In the genomic region with DNA sequence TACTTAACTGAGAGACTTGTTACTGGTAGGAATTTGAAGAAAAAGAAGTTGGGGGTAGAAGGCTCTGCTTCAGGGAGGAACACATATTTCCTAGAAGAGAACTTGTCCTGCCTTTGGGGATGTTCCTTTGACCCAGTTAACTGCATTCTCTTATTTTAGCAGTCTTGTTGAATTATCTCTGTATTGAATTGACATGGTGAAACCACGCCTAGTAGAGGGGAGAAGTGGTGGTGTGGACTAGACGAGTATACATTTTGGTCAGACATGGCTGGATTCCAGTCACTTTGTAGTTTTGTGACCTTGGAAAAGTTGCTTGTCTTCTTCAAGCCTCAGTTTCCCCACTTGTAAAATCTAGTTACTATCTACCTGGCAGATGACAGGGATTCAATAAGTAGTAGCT, we compare ENCODE assay signal across 15 cellular contexts.
DNase-seq lines count a peak whose midpoint lies in the region; ATAC-seq and TF ChIP-seq lines count a peak whose summit lies in the region.
"Had no signal": no experiment of that assay in that cellular context is flagged by ENCODE, and none has a peak within 500 bp of the region (broad histone marks: within the 10 kb centered on the region; RNA-seq: fewer than 3 reads in every experiment).

No MANE protein-coding gene starts in this region.

- ATAC-seq in left lung (no peak), GM21526 (IDR thresholded peaks at IDR 0.05; ENCODE audit: low FRiP score, unreplicated experiment) (no peak), HG03439 (IDR thresholded peaks at IDR 0.05; ENCODE audit: unreplicated experiment) (no peak)
- ATAC-seq: activated T-cell treated with anti-CD3 and anti-CD28 coated beads, Interleukin-2, amount 50 U/mL, for 4 hours; naive thymus-derived CD4-positive, alpha-beta T cell had no signal

- BruUV-seq in A673 (replicated peaks; lab: Mats Ljungman, UMichigan), result no TSS peak

- H3K27me3 ChIP-seq in A673 (replicated peaks; ENCODE audit: insufficient read depth, low read depth, low read length, poor library complexity) (no peaks in the 10 kb centered on the region), Peyer's patch (no peaks in the 10 kb centered on the region), left lung (no peaks in the 10 kb centered on the region), rectal smooth muscle tissue (ENCODE audit: control insufficient read depth, insufficient read depth, low read length) (no peaks in the 10 kb centered on the region)

- H3K4me1 ChIP-seq in A673 (ENCODE audit: insufficient read depth, low read length, poor library complexity, severe bottlenecking) (peaks cover 30% of the 10 kb centered on the region), Peyer's patch (peaks cover 0 to 23% (median 4%) of the 10 kb centered on the region in 4 donors), left lung (peaks cover 41 to 84% of the 10 kb centered on the region in 2 donors), rectal smooth muscle tissue (ENCODE audit: control insufficient read depth, insufficient read depth, low read length) (peaks cover 22% of the 10 kb centered on the region)

- intact Hi-C loops in A673 (cut with micrococcal nuclease; ENCODE audit: unreplicated experiment), result no loop called here
- intact Hi-C loops in left lung (cut with DNase I), result loop anchor here in 1 of 2 donors (5.0 kb wide), 1 partner anchor 85 kb away; no protein-coding TSS in a partner anchor

- H3K9me3 ChIP-seq in A673 (ENCODE audit: low read depth, low read length, poor library complexity, severe bottlenecking) (no peaks in the 10 kb centered on the region), Peyer's patch (no peaks in the 10 kb centered on the region), left lung (no peaks in the 10 kb centered on the region)

- CTCF ChIA-PET in A673 (lab: Charles Lee), result no interaction called here

- POLR2A ChIA-PET in A673 (lab: Charles Lee; ENCODE audit: low non-redundant PET), result no interaction called here

- no peak for TF ChIP-seq POLR2A in Peyer's patch (IDR thresholded peaks at IDR 0.05)

- no peak for DNase-seq in A673 (ENCODE audit: low spot score)
- DNase-seq in Peyer's patch, result no peak
- DNase-seq in left lung, result no peak
- no peak for DNase-seq in LoVo (ENCODE audit: low spot score)
- DNase-seq in Kasumi-1 (lab: John Stamatoyannopoulos, UW), result no peak
- DNase-seq: activated T-cell treated with anti-CD3 and anti-CD28 coated beads, Interleukin-2, amount 50 U/mL, for 4 hours; amniotic stem cell; DMS79 treated with DMSO at 0.1 percent for 48 hours; naive thymus-derived CD4-positive, alpha-beta T cell; NCI-H1417 treated with DMSO at 0.1 percent for 48 hours; NCI-H446 treated with DMSO at 0.1 percent for 48 hours; T-helper 2 cell had no signal

- H3K9ac ChIP-seq in rectal smooth muscle tissue (ENCODE audit: low read length), result no peak overlapping the region

- H3K4me3 ChIP-seq in A673 (ENCODE audit: low read depth, low read length, poor library complexity, severe bottlenecking) (no peak overlapping the region), Peyer's patch (no peak overlapping the region), left lung (no peak overlapping the region), rectal smooth muscle tissue (ENCODE audit: low read length) (no peak overlapping the region)

- peak overlapping the region; percentile 64 for H3K27ac ChIP-seq in A673 (ENCODE audit: low read depth, low read length, poor library complexity, severe bottlenecking)
- peak overlapping the region in 3 of 4 donors; percentile 44 to 72 (median 46) for H3K27ac ChIP-seq in Peyer's patch
- H3K27ac ChIP-seq in left lung, result peak overlapping the region; percentile 79 to 98
- peak overlapping the region; percentile 65 for H3K27ac ChIP-seq in rectal smooth muscle tissue (ENCODE audit: low read depth, low read length)

- no peaks in the 10 kb centered on the region for H3K36me3 ChIP-seq in A673 (ENCODE audit: insufficient read depth, low read length, poor library complexity, severe bottlenecking)
- H3K36me3 ChIP-seq in Peyer's patch, result peaks cover 0 to 8% (median 0%) of the 10 kb centered on the region in 3 donors
- peaks cover 0 to 21% of the 10 kb centered on the region in 2 donors for H3K36me3 ChIP-seq in left lung
- no peaks in the 10 kb centered on the region for H3K36me3 ChIP-seq in rectal smooth muscle tissue (ENCODE audit: control insufficient read depth, insufficient read depth, low read length)

- TF ChIP-seq CTCF in A673 (conservative IDR thresholded peaks at IDR 0.05; ENCODE audit: low read depth, low read length), result no peak
- TF ChIP-seq CTCF in Peyer's patch (IDR thresholded peaks at IDR 0.05), result no peak
- TF ChIP-seq CTCF in left lung (IDR thresholded peaks at IDR 0.05), result no peak
